Comparison of ENCODE assay signal across 29 cellular contexts in the genomic region with DNA sequence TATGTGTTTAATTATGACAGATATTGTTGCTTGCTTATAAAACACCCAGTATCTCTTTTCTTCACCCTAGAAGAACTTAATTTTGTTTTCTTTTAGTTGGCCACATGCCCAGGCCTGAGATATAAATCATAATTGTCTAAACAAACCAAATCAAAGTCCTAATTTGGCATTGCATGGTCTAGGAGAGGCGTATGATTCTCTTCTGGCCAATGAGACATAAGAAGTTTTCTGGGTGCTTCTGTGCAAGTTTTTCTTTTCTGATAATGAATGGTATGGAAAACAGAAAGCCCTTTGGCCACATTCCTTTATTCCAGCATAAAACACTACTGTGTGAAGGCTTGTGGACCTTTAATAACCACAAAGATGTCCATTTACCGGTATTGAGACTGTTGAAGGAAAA.
A peak's percentile ranks its signal among the peaks of the same experiment; 100 is the strongest.
DNase-seq lines count a peak whose midpoint lies in the region; ATAC-seq, FAIRE-seq and TF ChIP-seq lines count a peak whose summit lies in the region.
"Had no signal": no experiment of that assay in that cellular context is flagged by ENCODE, and none has a peak within 500 bp of the region (broad histone marks: within the 10 kb centered on the region; RNA-seq: fewer than 3 reads in every experiment).

No MANE protein-coding gene starts in this region.

- H3K9me3 ChIP-seq in sigmoid colon = no peaks in the 10 kb centered on the region
- H3K9me3 ChIP-seq: lower lobe of right lung, prostate gland, SJCRH30, transverse colon had no signal

- ATAC-seq in HG02973 (IDR thresholded peaks at IDR 0.05; ENCODE audit: unreplicated experiment) = no peak
- ATAC-seq: activated CD8-positive, alpha-beta T cell treated with anti-CD3 and anti-CD28 coated beads, Interleukin-2, amount 10 ng/mL, durations not matched to agents 7 days and 5 days; effector memory CD8-positive, alpha-beta T cell; lower lobe of right lung; natural killer cell had no signal

- peak overlapping the region in 3 of 4 donors; percentile 46 to 62 (median 58) for H3K27ac ChIP-seq in sigmoid colon
- no peak overlapping the region for H3K27ac ChIP-seq in coronary artery
- no peak overlapping the region for H3K27ac ChIP-seq in substantia nigra (ENCODE audit: low read depth, low read length, poor library complexity, severe bottlenecking)
- H3K27ac ChIP-seq: BLaER1 treated with 17β-estradiol and CSF1 and Interleukin-3, amounts not matched to agents 10 nM and 100 nM; GM23248; lower lobe of right lung; prostate gland; SJCRH30; WERI-Rb-1 had no signal

- no peaks in the 10 kb centered on the region for H3K27me3 ChIP-seq in sigmoid colon
- H3K27me3 ChIP-seq: BLaER1 treated with 17β-estradiol and CSF1 and Interleukin-3, amounts not matched to agents 10 nM and 100 nM; SJCRH30; transverse colon had no signal

- H3K4me3 ChIP-seq in sigmoid colon (no peak overlapping the region), coronary artery (no peak overlapping the region)
- H3K4me3 ChIP-seq: BLaER1 treated with 17β-estradiol and CSF1 and Interleukin-3, amounts not matched to agents 10 nM and 100 nM; GM23248; lower lobe of right lung; prostate gland; SJCRH30; transverse colon had no signal

- H3K36me3 ChIP-seq in sigmoid colon = no peaks in the 10 kb centered on the region
- H3K36me3 ChIP-seq: BLaER1 treated with 17β-estradiol and CSF1 and Interleukin-3, amounts not matched to agents 10 nM and 100 nM; lower lobe of right lung; prostate gland; SJCRH30; transverse colon; WERI-Rb-1 had no signal

- TF ChIP-seq CTCF in sigmoid colon (IDR thresholded peaks at IDR 0.05) (no peak), coronary artery (IDR thresholded peaks at IDR 0.05) (no peak)

- peak; percentile 93 for FAIRE-seq in endometrium (lab: Jason Lieb, UNC)
- FAIRE-seq: G401.6 had no signal

- no peak for TF ChIP-seq EP300 in sigmoid colon (IDR thresholded peaks at IDR 0.05)

- TF ChIP-seq POLR2A in sigmoid colon (IDR thresholded peaks at IDR 0.05) = no peak

- H3K4me1 ChIP-seq in sigmoid colon = peaks cover 0 to 34% (median 8%) of the 10 kb centered on the region in 4 donors
- H3K4me1 ChIP-seq: lower lobe of right lung, prostate gland, SJCRH30 had no signal

- 53 to 78% methylated on average over 2 of the region's 2 CpGs for WGBS in sigmoid colon, 2 donors

- DNase-seq in NCI-H1105 (lab: John Stamatoyannopoulos, UW) (peak; percentile 5), NCI-H446 treated with DMSO at 0.1 percent for 48 hours (lab: John Stamatoyannopoulos, UW) (peak; percentile 24), sigmoid colon (no peak), coronary artery (ENCODE audit: low spot score) (no peak), substantia nigra (lab: John Stamatoyannopoulos, UW) (no peak)
- DNase-seq: activated CD4-positive, alpha-beta T cell treated with anti-CD3 and anti-CD28 coated beads for 4 hours; activated CD8-positive, alpha-beta T cell treated with anti-CD3 and anti-CD28 coated beads, Interleukin-2, amount 10 ng/mL, durations not matched to agents 7 days and 5 days; activated naive CD4-positive, alpha-beta T cell treated with anti-CD3 and anti-CD28 coated beads, Interleukin-2, amount 50 U/mL, for 16 hours; amniotic stem cell; cortex of kidney; effector memory CD8-positive, alpha-beta T cell; GM23248; Karpas-422; kidney glomerular epithelial cell; lower lobe of right lung; natural killer cell; NCI-H1930; NCI-H774; occipital lobe; stimulated activated CD4-positive, alpha-beta T cell treated with anti-CD3 and anti-CD28 coated beads, Interleukin-4, amount 100 ng/mL, for 1 hour; T1000; transverse colon; WERI-Rb-1 had no signal

- intact Hi-C loops in sigmoid colon (cut with DNase I) = no loop called here

Comparison
In these comparisons a context has a peak if more than half of its experiments do, and no peak if none do; other contexts are left out.
1. DNase-seq: peak in NCI-H1105 (single experiment) and NCI-H446 treated with DMSO at 0.1 percent for 48 hours (single experiment); none in sigmoid colon (single experiment), coronary artery (single experiment) and substantia nigra (0 of 49).
2. H3K27ac ChIP-seq: peak in sigmoid colon (3 of 4); none in coronary artery (0 of 2) and substantia nigra (single experiment).